15 cellular contexts compared by ENCODE assay signal in the genomic region with DNA sequence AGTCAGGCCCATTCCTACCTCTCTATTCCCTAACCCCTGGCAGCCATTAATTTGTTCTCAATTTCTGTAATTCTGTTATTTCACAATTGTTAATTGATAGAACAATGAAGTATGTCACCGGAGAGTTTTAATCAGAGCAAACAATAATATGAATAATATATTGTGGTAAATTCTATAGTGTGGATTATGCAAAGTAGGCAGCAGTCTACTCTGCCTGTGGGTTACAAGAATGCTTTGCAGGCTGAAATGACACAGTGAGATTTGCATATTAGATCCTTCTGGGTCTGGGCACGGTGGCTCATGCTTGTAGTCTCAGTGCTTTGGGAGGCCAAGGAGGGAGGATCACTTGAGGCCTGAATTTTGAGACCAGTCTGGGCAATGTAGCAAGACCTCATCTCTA.
"Had no signal": no experiment of that assay in that cellular context is flagged by ENCODE, and none has a peak within 500 bp of the region (broad histone marks: within the 10 kb centered on the region; RNA-seq: fewer than 3 reads in every experiment).

No MANE protein-coding gene starts in this region.

- H3K9me3 Mint-ChIP-seq: naive B cell, nephron had no signal

- H3K4me1 Mint-ChIP-seq: nephron had no signal

- H3K27me3 Mint-ChIP-seq: naive B cell, progenitor cell of endocrine pancreas had no signal

- H3K27ac Mint-ChIP-seq: nephron, progenitor cell of endocrine pancreas had no signal

- H3K4me3 Mint-ChIP-seq: naive B cell, nephron had no signal

- ATAC-seq: heart left ventricle, left colon, left ventricle myocardium superior, pancreas, right cardiac atrium had no signal

- DNase-seq: dermis blood vessel endothelial cell; heart left ventricle; hippocampal formation; left colon; left ventricle myocardium superior; mesendoderm; naive B cell; occipital lobe; right cardiac atrium; stimulated activated CD4-positive, alpha-beta T cell treated with anti-CD3 and anti-CD28 coated beads, Interleukin-2, amount 100 ng/mL, for 48 hours; stimulated activated naive CD4-positive, alpha-beta T cell treated with Interleukin-2 at 50 U/mL for 16 hours; trophoblast cell had no signal
